Comparison of ENCODE assay signal across 24 cellular contexts in genomic region chr12:9335867-9336266, GRCh38.
"Had no signal": no experiment of that assay in that cellular context is flagged by ENCODE, and none has a peak within 500 bp of the region (broad histone marks: within the 10 kb centered on the region; RNA-seq: fewer than 3 reads in every experiment).

No MANE protein-coding gene starts in this region.

- H3K4me2 ChIP-seq: hepatocyte had no signal

- H3K27me3 ChIP-seq: dorsolateral prefrontal cortex, esophagus muscularis mucosa, foreskin keratinocyte, gastroesophageal sphincter, heart left ventricle, hepatocyte, left lung had no signal

- H3K4me3 ChIP-seq: coronary artery, dorsolateral prefrontal cortex, esophagus muscularis mucosa, gastroesophageal sphincter, heart left ventricle, hepatocyte, left lung, lung, mucosa of descending colon had no signal

- FAIRE-seq: colon, endometrium, frontal cortex, keratinocyte had no signal

- H2AFZ ChIP-seq: hepatocyte had no signal

- ATAC-seq: foreskin keratinocyte, gastroesophageal sphincter, heart left ventricle, left cardiac atrium, left lung, left ventricle myocardium superior, mucosa of descending colon had no signal

- DNase-seq: dermis blood vessel endothelial cell; dorsolateral prefrontal cortex; effector CD4-positive, alpha-beta T cell; effector memory CD4-positive, alpha-beta T cell; foreskin keratinocyte; heart left ventricle; hypothalamus; immature natural killer cell; left cardiac atrium; left lung; left ventricle myocardium superior; mammary epithelial cell; mesendoderm; mucosa of descending colon; naive B cell had no signal

- H3K79me2 ChIP-seq: hepatocyte had no signal

- H3K36me3 ChIP-seq: esophagus muscularis mucosa, gastroesophageal sphincter, heart left ventricle, left lung had no signal

- H3K27ac ChIP-seq: coronary artery, dorsolateral prefrontal cortex, esophagus muscularis mucosa, foreskin keratinocyte, gastroesophageal sphincter, heart left ventricle, left lung had no signal
